25 cellular contexts compared by ENCODE assay signal in the genomic region with DNA sequence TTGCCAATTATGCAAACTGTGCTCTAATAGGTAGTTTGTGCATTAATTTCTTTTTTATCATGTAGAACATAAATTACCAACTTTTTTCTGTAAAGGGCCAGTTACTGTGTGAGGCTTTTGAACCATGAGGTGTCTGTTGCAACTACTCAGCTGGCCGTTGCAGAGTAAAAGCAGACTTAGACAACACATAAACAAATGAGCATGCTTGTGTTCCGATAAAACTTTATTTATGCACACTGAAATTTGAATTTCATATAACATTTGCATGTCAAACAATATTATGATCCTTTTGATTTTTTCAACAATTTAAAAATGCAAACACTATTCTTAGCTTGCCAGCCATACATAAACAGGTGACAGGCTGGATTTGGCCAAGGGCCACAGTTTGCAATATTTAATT.
"Had no signal": no experiment of that assay in that cellular context is flagged by ENCODE, and none has a peak within 500 bp of the region (broad histone marks: within the 10 kb centered on the region; RNA-seq: fewer than 3 reads in every experiment).

No MANE protein-coding gene starts in this region.

- H3K36me3 ChIP-seq: neutrophil, pancreas, right lobe of liver, sigmoid colon, stomach, thoracic aorta, tibial artery, transverse colon, upper lobe of right lung, uterus had no signal

- H3K4me3 ChIP-seq: pancreas, psoas muscle, right lobe of liver, sigmoid colon, stomach, thoracic aorta, tibial artery, transverse colon, upper lobe of right lung, uterus had no signal

- H3K4me1 ChIP-seq: pancreas, psoas muscle, right lobe of liver, stomach, tibial artery, transverse colon, upper lobe of right lung, uterus had no signal

- H3K9me3 ChIP-seq: neutrophil, pancreas, psoas muscle, right lobe of liver, sigmoid colon, stomach, thoracic aorta, tibial artery, transverse colon, upper lobe of right lung, uterus had no signal

- DNase-seq: naive thymus-derived CD8-positive, alpha-beta T cell; nephron progenitor cell; nucleus accumbens; pancreas; posterior cingulate gyrus; psoas muscle; right cardiac atrium; right lobe of liver; sigmoid colon; small intestine; stimulated activated CD4-positive, alpha-beta T cell treated with anti-CD3 and anti-CD28 coated beads, Interleukin-15, amount 100 ng/mL, for 24 hours; stimulated activated CD4-positive, alpha-beta T cell treated with anti-CD3 and anti-CD28 coated beads, Interleukin-2, amount 100 ng/mL, for 24 hours; stimulated activated CD4-positive, alpha-beta T cell treated with anti-CD3 and anti-CD28 coated beads, Interleukin-2, amount 100 ng/mL, for 48 hours; stimulated activated CD4-positive, alpha-beta T cell treated with anti-CD3 and anti-CD28 coated beads, Interleukin-4, amount 100 ng/mL, for 24 hours; stimulated activated naive B cell treated with anti-CD40 and anti-IgM and Interleukin-4, amounts not matched to agents 10 μg/mL and 1 μg/mL and 100 μg/mL, for 72 hours; stimulated activated naive CD4-positive, alpha-beta T cell treated with Interleukin-2 at 50 U/mL for 16 hours; stomach; tibial artery; transverse colon; upper lobe of right lung; uterus had no signal

- H3K27ac ChIP-seq: neutrophil, pancreas, psoas muscle, right lobe of liver, sigmoid colon, stomach, thoracic aorta, tibial artery, transverse colon, upper lobe of right lung, uterus had no signal

- H3K27me3 ChIP-seq: neutrophil, pancreas, right lobe of liver, sigmoid colon, transverse colon, upper lobe of right lung, uterus had no signal

- ATAC-seq: naive thymus-derived CD8-positive, alpha-beta T cell; natural killer cell treated with Interleukin-12 subunit alpha and Interleukin-12 subunit beta and Interleukin-15 and Interleukin-18, amount 100 ng/mL, for 72 hours; pancreas; psoas muscle; right cardiac atrium; right lobe of liver; stimulated activated effector memory CD8-positive, alpha-beta T cell treated with anti-CD3 and anti-CD28 coated beads, Interleukin-12 subunit alpha, Interleukin-12 subunit beta, amount 100 ng/mL, for 72 hours; stimulated activated naive B cell treated with anti-CD40 and anti-IgM and Interleukin-4, amounts not matched to agents 10 μg/mL and 1 μg/mL and 100 μg/mL, for 72 hours; upper lobe of right lung had no signal

- FAIRE-seq: pancreas, small intestine had no signal
